In the genomic region with DNA sequence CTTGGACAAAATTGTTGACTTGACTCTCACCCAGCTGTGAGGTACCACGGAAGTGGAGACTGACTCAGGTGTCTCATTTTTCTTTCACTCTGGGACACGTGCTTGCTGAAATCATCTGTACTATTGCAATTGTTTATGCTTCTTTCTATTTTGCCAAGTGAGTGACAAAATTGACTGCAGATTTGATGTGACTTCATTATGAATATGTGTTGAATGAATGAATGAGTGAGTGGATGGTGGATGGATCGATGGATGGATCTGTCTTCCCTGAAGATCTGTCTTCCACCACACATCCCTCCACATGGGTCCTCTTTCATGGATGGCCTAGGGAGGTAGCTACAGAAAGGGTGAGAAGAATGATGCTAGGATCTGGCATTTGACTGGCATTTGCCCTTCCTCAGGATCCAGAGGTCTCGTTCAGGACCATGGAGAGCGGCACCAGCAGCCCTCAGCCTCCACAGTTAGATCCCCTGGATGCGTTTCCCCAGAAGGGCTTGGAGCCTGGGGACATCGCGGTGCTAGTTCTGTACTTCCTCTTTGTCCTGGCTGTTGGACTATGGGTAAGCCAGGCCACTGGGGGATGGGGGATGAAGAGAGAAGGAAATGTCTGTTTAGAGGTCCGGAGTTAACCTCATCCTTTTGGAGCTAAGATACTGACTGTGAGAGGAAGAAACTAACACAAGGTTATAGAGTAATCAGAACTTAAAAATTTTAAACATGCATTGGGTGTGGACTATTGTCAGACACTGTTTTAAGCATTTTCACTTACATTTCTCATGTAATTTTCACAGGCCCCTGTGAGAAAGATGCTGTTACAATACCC, we compare ENCODE assay signal across 1 cellular context.
TF ChIP-seq lines count a peak whose summit lies in the region.

No MANE protein-coding gene starts in this region.

TF ChIP-seq in HepG2, 621 proteins besides CTCF, POLR2A, EP300 and RAD21 (continued from another document and continues in another):
- no peak for TF ChIP-seq ZNF850 (CRISPR knock-in tag; conservative IDR thresholded peaks at IDR 0.05)
- TF ChIP-seq ELF3 (CRISPR knock-in tag; IDR thresholded peaks at IDR 0.05), result peak; percentile 93
- TF ChIP-seq, protein P1, sequence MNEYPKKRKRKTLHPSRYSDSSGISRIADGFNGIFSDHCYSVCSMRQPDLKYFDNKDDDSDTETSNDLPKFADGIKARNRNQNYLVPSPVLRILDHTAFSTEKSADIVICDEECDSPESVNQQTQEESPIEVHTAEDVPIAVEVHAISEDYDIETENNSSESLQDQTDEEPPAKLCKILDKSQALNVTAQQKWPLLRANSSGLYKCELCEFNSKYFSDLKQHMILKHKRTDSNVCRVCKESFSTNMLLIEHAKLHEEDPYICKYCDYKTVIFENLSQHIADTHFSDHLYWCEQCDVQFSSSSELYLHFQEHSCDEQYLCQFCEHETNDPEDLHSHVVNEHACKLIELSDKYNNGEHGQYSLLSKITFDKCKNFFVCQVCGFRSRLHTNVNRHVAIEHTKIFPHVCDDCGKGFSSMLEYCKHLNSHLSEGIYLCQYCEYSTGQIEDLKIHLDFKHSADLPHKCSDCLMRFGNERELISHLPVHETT (CRISPR knock-in tag; conservative IDR thresholded peaks at IDR 0.05), result peak; percentile 87; the same call in 1 of the 2 replicates
- TF ChIP-seq, protein P2, sequence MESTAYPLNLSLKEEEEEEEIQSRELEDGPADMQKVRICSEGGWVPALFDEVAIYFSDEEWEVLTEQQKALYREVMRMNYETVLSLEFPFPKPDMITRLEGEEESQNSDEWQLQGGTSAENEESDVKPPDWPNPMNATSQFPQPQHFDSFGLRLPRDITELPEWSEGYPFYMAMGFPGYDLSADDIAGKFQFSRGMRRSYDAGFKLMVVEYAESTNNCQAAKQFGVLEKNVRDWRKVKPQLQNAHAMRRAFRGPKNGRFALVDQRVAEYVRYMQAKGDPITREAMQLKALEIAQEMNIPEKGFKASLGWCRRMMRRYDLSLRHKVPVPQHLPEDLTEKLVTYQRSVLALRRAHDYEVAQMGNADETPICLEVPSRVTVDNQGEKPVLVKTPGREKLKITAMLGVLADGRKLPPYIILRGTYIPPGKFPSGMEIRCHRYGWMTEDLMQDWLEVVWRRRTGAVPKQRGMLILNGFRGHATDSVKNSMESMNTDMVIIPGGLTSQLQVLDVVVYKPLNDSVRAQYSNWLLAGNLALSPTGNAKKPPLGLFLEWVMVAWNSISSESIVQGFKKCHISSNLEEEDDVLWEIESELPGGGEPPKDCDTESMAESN (CRISPR knock-in tag; conservative IDR thresholded peaks at IDR 0.05), result peak; percentile 75; the same call in 1 of the 2 replicates
- TF ChIP-seq, protein P3, sequence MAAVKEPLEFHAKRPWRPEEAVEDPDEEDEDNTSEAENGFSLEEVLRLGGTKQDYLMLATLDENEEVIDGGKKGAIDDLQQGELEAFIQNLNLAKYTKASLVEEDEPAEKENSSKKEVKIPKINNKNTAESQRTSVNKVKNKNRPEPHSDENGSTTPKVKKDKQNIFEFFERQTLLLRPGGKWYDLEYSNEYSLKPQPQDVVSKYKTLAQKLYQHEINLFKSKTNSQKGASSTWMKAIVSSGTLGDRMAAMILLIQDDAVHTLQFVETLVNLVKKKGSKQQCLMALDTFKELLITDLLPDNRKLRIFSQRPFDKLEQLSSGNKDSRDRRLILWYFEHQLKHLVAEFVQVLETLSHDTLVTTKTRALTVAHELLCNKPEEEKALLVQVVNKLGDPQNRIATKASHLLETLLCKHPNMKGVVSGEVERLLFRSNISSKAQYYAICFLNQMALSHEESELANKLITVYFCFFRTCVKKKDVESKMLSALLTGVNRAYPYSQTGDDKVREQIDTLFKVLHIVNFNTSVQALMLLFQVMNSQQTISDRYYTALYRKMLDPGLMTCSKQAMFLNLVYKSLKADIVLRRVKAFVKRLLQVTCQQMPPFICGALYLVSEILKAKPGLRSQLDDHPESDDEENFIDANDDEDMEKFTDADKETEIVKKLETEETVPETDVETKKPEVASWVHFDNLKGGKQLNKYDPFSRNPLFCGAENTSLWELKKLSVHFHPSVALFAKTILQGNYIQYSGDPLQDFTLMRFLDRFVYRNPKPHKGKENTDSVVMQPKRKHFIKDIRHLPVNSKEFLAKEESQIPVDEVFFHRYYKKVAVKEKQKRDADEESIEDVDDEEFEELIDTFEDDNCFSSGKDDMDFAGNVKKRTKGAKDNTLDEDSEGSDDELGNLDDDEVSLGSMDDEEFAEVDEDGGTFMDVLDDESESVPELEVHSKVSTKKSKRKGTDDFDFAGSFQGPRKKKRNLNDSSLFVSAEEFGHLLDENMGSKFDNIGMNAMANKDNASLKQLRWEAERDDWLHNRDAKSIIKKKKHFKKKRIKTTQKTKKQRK (IDR thresholded peaks at IDR 0.05; ENCODE audit: low read length), result no peak
- TF ChIP-seq, protein P4, sequence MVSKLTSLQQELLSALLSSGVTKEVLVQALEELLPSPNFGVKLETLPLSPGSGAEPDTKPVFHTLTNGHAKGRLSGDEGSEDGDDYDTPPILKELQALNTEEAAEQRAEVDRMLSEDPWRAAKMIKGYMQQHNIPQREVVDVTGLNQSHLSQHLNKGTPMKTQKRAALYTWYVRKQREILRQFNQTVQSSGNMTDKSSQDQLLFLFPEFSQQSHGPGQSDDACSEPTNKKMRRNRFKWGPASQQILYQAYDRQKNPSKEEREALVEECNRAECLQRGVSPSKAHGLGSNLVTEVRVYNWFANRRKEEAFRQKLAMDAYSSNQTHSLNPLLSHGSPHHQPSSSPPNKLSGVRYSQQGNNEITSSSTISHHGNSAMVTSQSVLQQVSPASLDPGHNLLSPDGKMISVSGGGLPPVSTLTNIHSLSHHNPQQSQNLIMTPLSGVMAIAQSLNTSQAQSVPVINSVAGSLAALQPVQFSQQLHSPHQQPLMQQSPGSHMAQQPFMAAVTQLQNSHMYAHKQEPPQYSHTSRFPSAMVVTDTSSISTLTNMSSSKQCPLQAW (CRISPR knock-in tag; IDR thresholded peaks at IDR 0.05), result no peak
- TF ChIP-seq MIER2 (CRISPR knock-in tag; IDR thresholded peaks at IDR 0.05), result peak; percentile 99
- no peak for TF ChIP-seq SMARCC2 (IDR thresholded peaks at IDR 0.05)
- peak; percentile 73; the same call in 1 of the 2 replicates for TF ChIP-seq ZNF724P (CRISPR knock-in tag; IDR thresholded peaks at IDR 0.05; ENCODE audit: borderline replicate concordance)
- peak; percentile 98 for TF ChIP-seq ZNF781 (CRISPR knock-in tag; IDR thresholded peaks at IDR 0.05; ENCODE audit: borderline replicate concordance, not compliant biosample characterization)
- TF ChIP-seq, protein P5, sequence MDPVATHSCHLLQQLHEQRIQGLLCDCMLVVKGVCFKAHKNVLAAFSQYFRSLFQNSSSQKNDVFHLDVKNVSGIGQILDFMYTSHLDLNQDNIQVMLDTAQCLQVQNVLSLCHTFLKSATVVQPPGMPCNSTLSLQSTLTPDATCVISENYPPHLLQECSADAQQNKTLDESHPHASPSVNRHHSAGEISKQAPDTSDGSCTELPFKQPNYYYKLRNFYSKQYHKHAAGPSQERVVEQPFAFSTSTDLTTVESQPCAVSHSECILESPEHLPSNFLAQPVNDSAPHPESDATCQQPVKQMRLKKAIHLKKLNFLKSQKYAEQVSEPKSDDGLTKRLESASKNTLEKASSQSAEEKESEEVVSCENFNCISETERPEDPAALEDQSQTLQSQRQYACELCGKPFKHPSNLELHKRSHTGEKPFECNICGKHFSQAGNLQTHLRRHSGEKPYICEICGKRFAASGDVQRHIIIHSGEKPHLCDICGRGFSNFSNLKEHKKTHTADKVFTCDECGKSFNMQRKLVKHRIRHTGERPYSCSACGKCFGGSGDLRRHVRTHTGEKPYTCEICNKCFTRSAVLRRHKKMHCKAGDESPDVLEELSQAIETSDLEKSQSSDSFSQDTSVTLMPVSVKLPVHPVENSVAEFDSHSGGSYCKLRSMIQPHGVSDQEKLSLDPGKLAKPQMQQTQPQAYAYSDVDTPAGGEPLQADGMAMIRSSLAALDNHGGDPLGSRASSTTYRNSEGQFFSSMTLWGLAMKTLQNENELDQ (CRISPR knock-in tag; IDR thresholded peaks at IDR 0.05; ENCODE audit: borderline replicate concordance), result peak; percentile 98
- peak; percentile 91; the same call in 1 of the 2 replicates for TF ChIP-seq ZNF546 (CRISPR knock-in tag; conservative IDR thresholded peaks at IDR 0.05)
- TF ChIP-seq HMG20B (CRISPR knock-in tag; conservative IDR thresholded peaks at IDR 0.05), result peak; percentile 72; the same call in 1 of the 2 replicates
- peak; percentile 76; the same call in 1 of the 2 replicates for TF ChIP-seq FOXK1 (CRISPR knock-in tag; IDR thresholded peaks at IDR 0.05; ENCODE audit: borderline replicate concordance, low read depth)
- peak; percentile 86; the same call in 1 of the 2 replicates for TF ChIP-seq ZNF83 (CRISPR knock-in tag; IDR thresholded peaks at IDR 0.05; ENCODE audit: borderline replicate concordance)
- no peak for TF ChIP-seq CC2D1A (CRISPR knock-in tag; IDR thresholded peaks at IDR 0.05)
- TF ChIP-seq SMYD3 (CRISPR knock-in tag; IDR thresholded peaks at IDR 0.05), result peak; percentile 91; the same call in 1 of the 2 replicates
- TF ChIP-seq, protein P6, sequence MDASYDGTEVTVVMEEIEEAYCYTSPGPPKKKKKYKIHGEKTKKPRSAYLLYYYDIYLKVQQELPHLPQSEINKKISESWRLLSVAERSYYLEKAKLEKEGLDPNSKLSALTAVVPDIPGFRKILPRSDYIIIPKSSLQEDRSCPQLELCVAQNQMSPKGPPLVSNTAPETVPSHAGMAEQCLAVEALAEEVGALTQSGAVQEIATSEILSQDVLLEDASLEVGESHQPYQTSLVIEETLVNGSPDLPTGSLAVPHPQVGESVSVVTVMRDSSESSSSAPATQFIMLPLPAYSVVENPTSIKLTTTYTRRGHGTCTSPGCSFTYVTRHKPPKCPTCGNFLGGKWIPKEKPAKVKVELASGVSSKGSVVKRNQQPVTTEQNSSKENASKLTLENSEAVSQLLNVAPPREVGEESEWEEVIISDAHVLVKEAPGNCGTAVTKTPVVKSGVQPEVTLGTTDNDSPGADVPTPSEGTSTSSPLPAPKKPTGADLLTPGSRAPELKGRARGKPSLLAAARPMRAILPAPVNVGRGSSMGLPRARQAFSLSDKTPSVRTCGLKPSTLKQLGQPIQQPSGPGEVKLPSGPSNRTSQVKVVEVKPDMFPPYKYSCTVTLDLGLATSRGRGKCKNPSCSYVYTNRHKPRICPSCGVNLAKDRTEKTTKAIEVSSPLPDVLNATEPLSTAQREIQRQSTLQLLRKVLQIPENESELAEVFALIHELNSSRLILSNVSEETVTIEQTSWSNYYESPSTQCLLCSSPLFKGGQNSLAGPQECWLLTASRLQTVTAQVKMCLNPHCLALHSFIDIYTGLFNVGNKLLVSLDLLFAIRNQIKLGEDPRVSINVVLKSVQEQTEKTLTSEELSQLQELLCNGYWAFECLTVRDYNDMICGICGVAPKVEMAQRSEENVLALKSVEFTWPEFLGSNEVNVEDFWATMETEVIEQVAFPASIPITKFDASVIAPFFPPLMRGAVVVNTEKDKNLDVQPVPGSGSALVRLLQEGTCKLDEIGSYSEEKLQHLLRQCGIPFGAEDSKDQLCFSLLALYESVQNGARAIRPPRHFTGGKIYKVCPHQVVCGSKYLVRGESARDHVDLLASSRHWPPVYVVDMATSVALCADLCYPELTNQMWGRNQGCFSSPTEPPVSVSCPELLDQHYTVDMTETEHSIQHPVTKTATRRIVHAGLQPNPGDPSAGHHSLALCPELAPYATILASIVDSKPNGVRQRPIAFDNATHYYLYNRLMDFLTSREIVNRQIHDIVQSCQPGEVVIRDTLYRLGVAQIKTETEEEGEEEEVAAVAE (CRISPR knock-in tag; IDR thresholded peaks at IDR 0.05; ENCODE audit: borderline replicate concordance), result peak; percentile 96
- TF ChIP-seq CBFB (CRISPR knock-in tag; IDR thresholded peaks at IDR 0.05), result 0 out of 2 replicates have a peak, but pooled peaks have one; percentile 33
- 0 out of 2 replicates have a peak, but pooled peaks have one; percentile 72 for TF ChIP-seq ZNF543 (CRISPR knock-in tag; IDR thresholded peaks at IDR 0.05)
- peak; percentile 71 for TF ChIP-seq ZNF263 (CRISPR knock-in tag; IDR thresholded peaks at IDR 0.05)
- TF ChIP-seq SALL1 (CRISPR knock-in tag; IDR thresholded peaks at IDR 0.05), result peak; percentile 99
- TF ChIP-seq, protein P7, sequence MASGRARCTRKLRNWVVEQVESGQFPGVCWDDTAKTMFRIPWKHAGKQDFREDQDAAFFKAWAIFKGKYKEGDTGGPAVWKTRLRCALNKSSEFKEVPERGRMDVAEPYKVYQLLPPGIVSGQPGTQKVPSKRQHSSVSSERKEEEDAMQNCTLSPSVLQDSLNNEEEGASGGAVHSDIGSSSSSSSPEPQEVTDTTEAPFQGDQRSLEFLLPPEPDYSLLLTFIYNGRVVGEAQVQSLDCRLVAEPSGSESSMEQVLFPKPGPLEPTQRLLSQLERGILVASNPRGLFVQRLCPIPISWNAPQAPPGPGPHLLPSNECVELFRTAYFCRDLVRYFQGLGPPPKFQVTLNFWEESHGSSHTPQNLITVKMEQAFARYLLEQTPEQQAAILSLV (CRISPR knock-in tag; IDR thresholded peaks at IDR 0.05; ENCODE audit: borderline replicate concordance), result peak; percentile 91; the same call in 1 of the 2 replicates
- TF ChIP-seq ZBTB42 (CRISPR knock-in tag; IDR thresholded peaks at IDR 0.05), result peak; percentile 88
- TF ChIP-seq KLF12 (CRISPR knock-in tag; IDR thresholded peaks at IDR 0.05; ENCODE audit: borderline replicate concordance), result peak; percentile 82; the same call in 1 of the 2 replicates
- TF ChIP-seq, protein P8, sequence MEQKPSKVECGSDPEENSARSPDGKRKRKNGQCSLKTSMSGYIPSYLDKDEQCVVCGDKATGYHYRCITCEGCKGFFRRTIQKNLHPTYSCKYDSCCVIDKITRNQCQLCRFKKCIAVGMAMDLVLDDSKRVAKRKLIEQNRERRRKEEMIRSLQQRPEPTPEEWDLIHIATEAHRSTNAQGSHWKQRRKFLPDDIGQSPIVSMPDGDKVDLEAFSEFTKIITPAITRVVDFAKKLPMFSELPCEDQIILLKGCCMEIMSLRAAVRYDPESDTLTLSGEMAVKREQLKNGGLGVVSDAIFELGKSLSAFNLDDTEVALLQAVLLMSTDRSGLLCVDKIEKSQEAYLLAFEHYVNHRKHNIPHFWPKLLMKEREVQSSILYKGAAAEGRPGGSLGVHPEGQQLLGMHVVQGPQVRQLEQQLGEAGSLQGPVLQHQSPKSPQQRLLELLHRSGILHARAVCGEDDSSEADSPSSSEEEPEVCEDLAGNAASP (CRISPR knock-in tag; IDR thresholded peaks at IDR 0.05; ENCODE audit: borderline replicate concordance), result peak; percentile 85
- TF ChIP-seq, protein P9, sequence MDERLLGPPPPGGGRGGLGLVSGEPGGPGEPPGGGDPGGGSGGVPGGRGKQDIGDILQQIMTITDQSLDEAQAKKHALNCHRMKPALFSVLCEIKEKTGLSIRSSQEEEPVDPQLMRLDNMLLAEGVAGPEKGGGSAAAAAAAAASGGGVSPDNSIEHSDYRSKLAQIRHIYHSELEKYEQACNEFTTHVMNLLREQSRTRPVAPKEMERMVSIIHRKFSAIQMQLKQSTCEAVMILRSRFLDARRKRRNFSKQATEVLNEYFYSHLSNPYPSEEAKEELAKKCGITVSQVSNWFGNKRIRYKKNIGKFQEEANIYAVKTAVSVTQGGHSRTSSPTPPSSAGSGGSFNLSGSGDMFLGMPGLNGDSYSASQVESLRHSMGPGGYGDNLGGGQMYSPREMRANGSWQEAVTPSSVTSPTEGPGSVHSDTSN (CRISPR knock-in tag; IDR thresholded peaks at IDR 0.05), result peak; percentile 45
- TF ChIP-seq ZNF558 (CRISPR knock-in tag; IDR thresholded peaks at IDR 0.05; ENCODE audit: borderline replicate concordance), result peak; percentile 97; the same call in 1 of the 2 replicates
